15 cellular contexts compared by ENCODE assay signal in genomic region chr21:33461538-33462250, GRCh38.
"Had no signal": no experiment of that assay in that cellular context is flagged by ENCODE, and none has a peak within 500 bp of the region (broad histone marks: within the 10 kb centered on the region; RNA-seq: fewer than 3 reads in every experiment).

No MANE protein-coding gene starts in this region.

- DNase-seq: cortex of kidney; effector memory CD8-positive, alpha-beta T cell; erythroblast; esophagus squamous epithelium; foreskin melanocyte; hypothalamus; left cardiac atrium; left ventricle myocardium superior; naive thymus-derived CD4-positive, alpha-beta T cell; stimulated activated CD4-positive, alpha-beta T cell treated with anti-CD3 and anti-CD28 coated beads, Interleukin-15, amount 100 ng/mL, for 24 hours; stimulated activated CD4-positive, alpha-beta T cell treated with anti-CD3 and anti-CD28 coated beads, Interleukin-2, amount 100 ng/mL, for 48 hours; stimulated activated naive B cell treated with anti-CD40 and anti-IgM and Interleukin-4, amounts not matched to agents 10 μg/mL and 1 μg/mL and 100 μg/mL, for 72 hours; upper lobe of left lung had no signal

- ATAC-seq: effector memory CD8-positive, alpha-beta T cell; left cardiac atrium; left ventricle myocardium superior; naive thymus-derived CD4-positive, alpha-beta T cell; stimulated activated naive B cell treated with anti-CD40 and anti-IgM and Interleukin-4, amounts not matched to agents 10 μg/mL and 1 μg/mL and 100 μg/mL, for 72 hours had no signal

- FAIRE-seq: endometrium, urothelium cell line had no signal
